Comparison of ENCODE assay signal across 14 cellular contexts in genomic region chr1:55275976-55276375, GRCh38.
DNase-seq lines count a peak whose midpoint lies in the region; TF ChIP-seq lines count a peak whose summit lies in the region.
"Had no signal": no experiment of that assay in that cellular context is flagged by ENCODE, and none has a peak within 500 bp of the region (broad histone marks: within the 10 kb centered on the region; RNA-seq: fewer than 3 reads in every experiment).

No MANE protein-coding gene starts in this region.

- H3K36me3 ChIP-seq in brain microvascular endothelial cell (replicated peaks) (no peaks in the 10 kb centered on the region), sigmoid colon (no peaks in the 10 kb centered on the region)

- in situ Hi-C loops in brain microvascular endothelial cell (cut with HindIII; ENCODE audit: low pct_ligation_motif_present, low sequenced_read_pairs): no loop called here

- peaks cover 0 to 18% (median 10%) of the 10 kb centered on the region in 4 donors for H3K4me1 ChIP-seq in sigmoid colon

- TF ChIP-seq EP300 in sigmoid colon (IDR thresholded peaks at IDR 0.05): no peak

- WGBS in sigmoid colon, 2 donors: 69 to 70% methylated on average over 1 of the region's 1 CpG

- peak; percentile 59 for DNase-seq in AG20443 (ENCODE audit: low spot score)
- peak; percentile 18 for DNase-seq in M059J (ENCODE audit: low read depth)
- peak; percentile 52 for DNase-seq in brain microvascular endothelial cell
- DNase-seq in lung microvascular endothelial cell (ENCODE audit: low read depth in 2 of 2): peak; percentile 51 to 56
- DNase-seq in nucleus accumbens (lab: John Stamatoyannopoulos, UW): no peak
- DNase-seq in activated effector memory CD4-positive, alpha-beta T cell treated with Interleukin-2 at 50 U/mL for 16 hours: no peak
- DNase-seq in NCI-H1436 (lab: John Stamatoyannopoulos, UW): no peak
- DNase-seq in sigmoid colon: no peak
- DNase-seq: activated naive CD8-positive, alpha-beta T cell treated with anti-CD3 and anti-CD28 coated beads, Interleukin-2, amount 10 ng/mL, durations not matched to agents 7 days and 5 days; immature natural killer cell; NCI-H1694 treated with DMSO at 0.1 percent for 48 hours had no signal

- no peaks in the 10 kb centered on the region for H3K9me3 ChIP-seq in sigmoid colon
- H3K9me3 ChIP-seq: psoas muscle had no signal

- no peak for TF ChIP-seq POLR2A in sigmoid colon (IDR thresholded peaks at IDR 0.05)

- H3K4me3 ChIP-seq in brain microvascular endothelial cell (ENCODE audit: low read depth, low read length) (no peak overlapping the region), sigmoid colon (no peak overlapping the region)
- H3K4me3 ChIP-seq: coronary artery, psoas muscle had no signal

- intact Hi-C loops in sigmoid colon (cut with DNase I): loop anchor here (5.0 to 10.0 kb wide), 2 partner anchors 59 to 211 kb away; partner anchors contain the start of gene USP24

- H3K27ac ChIP-seq in brain microvascular endothelial cell (no peak overlapping the region), sigmoid colon (no peak overlapping the region)
- H3K27ac ChIP-seq: C4-2B had no signal

- TF ChIP-seq CTCF in brain microvascular endothelial cell (IDR thresholded peaks at IDR 0.05; ENCODE audit: low read depth, low read length, missing control alignments): no peak
- no peak for TF ChIP-seq CTCF in sigmoid colon (IDR thresholded peaks at IDR 0.05)

- H3K27me3 ChIP-seq in brain microvascular endothelial cell (replicated peaks): no peaks in the 10 kb centered on the region
- no peaks in the 10 kb centered on the region for H3K27me3 ChIP-seq in sigmoid colon

Comparison
In these comparisons a context has a peak if more than half of its experiments do, and no peak if none do; other contexts are left out.
1. DNase-seq: peak in AG20443 (single experiment), M059J (single experiment), brain microvascular endothelial cell (single experiment) and lung microvascular endothelial cell (2 of 2); none in nucleus accumbens (0 of 56), activated effector memory CD4-positive, alpha-beta T cell treated with Interleukin-2 at 50 U/mL for 16 hours (single experiment), NCI-H1436 (single experiment) and sigmoid colon (single experiment).